ENCODE assay signal across 8 cellular contexts in genomic region chr14:89466460-89466859, GRCh38.
DNase-seq lines count a peak whose midpoint lies in the region; ATAC-seq and TF ChIP-seq lines count a peak whose summit lies in the region.

No MANE protein-coding gene starts in this region.

- H3K36me3 ChIP-seq in Loucy (ENCODE audit: insufficient read depth, low read length), result no peaks in the 10 kb centered on the region; the same call in 1 of the 2 replicates

- peaks cover 35% of the 10 kb centered on the region for H3K4me1 ChIP-seq in Loucy (ENCODE audit: insufficient read depth, low read length, poor library complexity, severe bottlenecking)

- H3K9me2 ChIP-seq in Loucy (replicated peaks; ENCODE audit: low read depth, low read length), result no peaks in the 10 kb centered on the region

- no peaks in the 10 kb centered on the region; the same call in 1 of the 2 replicates for H3K9me3 ChIP-seq in Loucy (ENCODE audit: insufficient read depth, low read depth, low read length)

- ATAC-seq in GM19397 (IDR thresholded peaks at IDR 0.05; ENCODE audit: unreplicated experiment), result peak; percentile 40
- no peak for ATAC-seq in GM19035 (IDR thresholded peaks at IDR 0.05; ENCODE audit: unreplicated experiment)

- TF ChIP-seq CTCF in Loucy (conservative IDR thresholded peaks at IDR 0.05; ENCODE audit: low read length), result no peak

- peaks cover 11% of the 10 kb centered on the region for H3K79me2 ChIP-seq in Loucy (ENCODE audit: insufficient read depth, low read length)

- H3K4me2 ChIP-seq in Loucy (ENCODE audit: low read depth, low read length, poor library complexity, severe bottlenecking), result peak overlapping the region; percentile 53

- peak overlapping the region; percentile 66 for H3K9ac ChIP-seq in Loucy (ENCODE audit: low read depth, low read length, poor library complexity, severe bottlenecking)

- peak overlapping the region; percentile 23 for H3K4me3 ChIP-seq in Loucy (ENCODE audit: low read length, poor library complexity, severe bottlenecking)

- H2AFZ ChIP-seq in Loucy (ENCODE audit: low read length), result 0 out of 2 replicates have a peak overlapping the region, but pooled peaks have one; percentile 10

- H3F3A ChIP-seq in Loucy (ENCODE audit: low read depth), result 0 out of 2 replicates have a peak, but pooled peaks cover 2% of the 10 kb centered on the region

- H4K20me1 ChIP-seq in Loucy (ENCODE audit: insufficient read depth, low read length, poor library complexity, severe bottlenecking), result no peaks in the 10 kb centered on the region

- DNase-seq in activated gamma-delta T cell treated with anti-CD3 and anti-CD28 coated beads, Interleukin-2, amount 50 U/mL, for 16 hours (ENCODE audit: low read depth), result peak; percentile 54
- peak; percentile 24 to 45 for DNase-seq in stimulated activated CD8-positive, alpha-beta memory T cell treated with anti-CD3 and anti-CD28 coated beads, Interleukin-2, amount 100 ng/mL, for 1 hour (ENCODE audit: low read depth in 2 of 2)
- DNase-seq in HK-2 (ENCODE audit: unreplicated experiment) (no peak), HuH-7.5 (ENCODE audit: low spot score) (no peak), DMS53 (lab: John Stamatoyannopoulos, UW) (no peak)

- H3K27me3 ChIP-seq in Loucy (ENCODE audit: insufficient read depth, low read length, poor library complexity, severe bottlenecking), result no peaks in the 10 kb centered on the region

Comparison
In these comparisons a context has a peak if more than half of its experiments do, and no peak if none do; other contexts are left out.
1. DNase-seq: peak in activated gamma-delta T cell treated with anti-CD3 and anti-CD28 coated beads, Interleukin-2, amount 50 U/mL, for 16 hours (single experiment) and stimulated activated CD8-positive, alpha-beta memory T cell treated with anti-CD3 and anti-CD28 coated beads, Interleukin-2, amount 100 ng/mL, for 1 hour (2 of 2); none in HK-2 (single experiment), HuH-7.5 (single experiment) and DMS53 (single experiment).